1 cellular context compared by ENCODE assay signal in the genomic region with DNA sequence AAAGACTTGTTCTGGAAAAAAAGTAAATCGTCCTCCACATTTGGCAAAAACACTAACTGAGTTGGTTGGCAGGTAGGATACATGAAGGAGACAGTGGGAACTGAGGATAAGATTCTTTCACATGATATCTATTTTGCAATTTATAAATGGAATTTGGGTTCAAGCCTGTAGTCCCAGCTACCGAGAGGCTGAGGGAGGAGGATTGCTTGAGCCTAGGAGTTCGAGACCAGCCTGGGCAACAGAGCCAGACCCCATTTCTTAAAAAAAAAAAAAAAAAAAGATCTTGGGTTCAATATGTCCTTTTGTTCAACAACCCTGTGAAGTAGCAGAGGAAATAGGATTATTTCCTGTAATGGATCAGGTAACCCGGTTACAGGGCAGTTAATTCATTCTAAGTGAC.
TF ChIP-seq lines count a peak whose summit lies in the region.

No MANE protein-coding gene starts in this region.

TF ChIP-seq in endothelial cell of umbilical vein, 7 proteins besides CTCF, POLR2A, EP300 and RAD21:
- TF ChIP-seq GATA2 (IDR thresholded peaks at IDR 0.05; ENCODE audit: insufficient read depth, insufficient read length, low read depth, low read length): no peak
- TF ChIP-seq EZH2 (IDR thresholded peaks at IDR 0.05; ENCODE audit: borderline replicate concordance, low read depth, low read length, severe bottlenecking): no peak
- TF ChIP-seq MYC (IDR thresholded peaks at IDR 0.05; ENCODE audit: low read depth, low read length): no peak
- no peak for TF ChIP-seq POLR2AphosphoS5 (IDR thresholded peaks at IDR 0.05; ENCODE audit: insufficient read depth, low read depth, low read length)
- TF ChIP-seq, protein P1, sequence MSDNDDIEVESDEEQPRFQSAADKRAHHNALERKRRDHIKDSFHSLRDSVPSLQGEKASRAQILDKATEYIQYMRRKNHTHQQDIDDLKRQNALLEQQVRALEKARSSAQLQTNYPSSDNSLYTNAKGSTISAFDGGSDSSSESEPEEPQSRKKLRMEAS (IDR thresholded peaks at IDR 0.05; ENCODE audit: insufficient read depth, insufficient read length): no peak
- no peak for TF ChIP-seq FOS (IDR thresholded peaks at IDR 0.05; ENCODE audit: borderline replicate concordance, insufficient read depth, low read length)
TF ChIP-seq in endothelial cell of umbilical vein: peak in this region for 0.
